ENCODE assay signal across 8 cellular contexts in the genomic region with DNA sequence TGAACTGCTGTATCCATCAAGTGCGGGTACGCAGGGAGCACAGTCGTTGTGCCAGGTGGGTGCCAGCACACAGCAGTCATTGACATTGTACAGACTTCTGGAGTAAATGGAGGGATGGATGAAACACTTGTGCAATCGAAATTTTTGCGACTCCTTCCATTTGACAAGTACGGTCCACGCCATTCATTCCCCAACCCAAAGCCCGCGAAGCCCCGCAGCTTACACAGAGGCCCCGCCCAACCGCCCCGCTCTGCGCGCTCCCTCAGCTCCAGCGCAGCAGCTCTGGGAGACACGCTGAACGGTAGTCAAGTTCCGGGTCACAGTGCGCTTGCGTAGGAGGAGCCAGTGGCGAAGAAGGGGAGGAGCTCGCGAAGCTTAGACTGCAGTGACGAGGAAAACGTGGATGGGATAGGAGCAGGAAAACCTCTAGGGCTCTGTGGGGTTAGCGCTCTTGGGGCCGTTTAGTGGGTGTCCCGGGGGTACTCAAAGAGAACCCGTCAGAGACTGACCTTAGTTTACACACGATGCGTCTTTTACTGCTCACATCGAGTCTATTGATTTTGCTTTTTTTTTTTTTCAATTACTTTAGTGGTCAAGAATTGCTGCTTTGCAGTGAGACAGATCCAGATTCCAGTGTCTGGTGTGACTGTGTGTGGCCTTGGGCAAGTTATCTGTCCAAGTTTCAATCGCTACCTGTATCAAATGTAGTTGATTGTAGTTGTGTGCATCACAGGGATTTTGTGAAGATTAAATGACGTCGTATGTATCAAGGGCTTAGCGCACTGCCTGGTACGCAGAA. TPM values are rescaled to one million over a fixed set of nuclear protein-coding genes. Genes with fewer than 3 reads are reported as not detected.
A peak's percentile ranks its signal among the peaks of the same experiment; 100 is the strongest.
DNase-seq lines count a peak whose midpoint lies in the region; ATAC-seq, FAIRE-seq and TF ChIP-seq lines count a peak whose summit lies in the region.

No MANE protein-coding gene starts in this region.

- H3K4me3 Mint-ChIP-seq in chondrocyte (ENCODE audit: unreplicated experiment): peak overlapping the region; percentile 89

- H3K36me3 Mint-ChIP-seq in chondrocyte (ENCODE audit: low read depth): no peaks in the 10 kb centered on the region

- H3K9ac ChIP-seq in kidney (ENCODE audit: low read length in 2 of 2): peak overlapping the region; percentile 43 to 59

- peaks cover 11% of the 10 kb centered on the region for H3K4me1 Mint-ChIP-seq in chondrocyte (ENCODE audit: low read depth)

- H3K27ac ChIP-seq in kidney (ENCODE audit: low read depth in 2 of 2, low read length in 2 of 2): no peak overlapping the region

- H3K27ac Mint-ChIP-seq in chondrocyte (ENCODE audit: unreplicated experiment): peak overlapping the region; percentile 69

- no peak for TF ChIP-seq CTCF in chondrocyte (IDR thresholded peaks at IDR 0.05)
- no peak for TF ChIP-seq CTCF in kidney (IDR thresholded peaks at IDR 0.05; ENCODE audit: borderline replicate concordance, extremely low read depth, insufficient read depth)

- DNase-seq in ACHN (peak; percentile 93), NCI-H2227 treated with DMSO at 0.1 percent for 48 hours (lab: John Stamatoyannopoulos, UW) (peak; percentile 92), chondrocyte (ENCODE audit: low spot score) (peak; percentile 94), kidney (peak; percentile 95)
- peak; percentile 83 for DNase-seq in activated CD4-positive, CD25-positive, alpha-beta regulatory T cell treated with anti-CD3 and anti-CD28 coated beads, Interleukin-2, amount 50 U/mL, for 72 hours
- peak; percentile 57 to 77 for DNase-seq in stimulated activated CD4-positive, alpha-beta T cell treated with anti-CD3 and anti-CD28 coated beads, Interleukin-15, amount 100 ng/mL, for 1 hour (ENCODE audit: low read depth in 1 of 2, low spot score in 1 of 2)

- intact Hi-C loops in kidney (cut with DNase I): no loop called here

- no peaks in the 10 kb centered on the region for H3K9me3 ChIP-seq in kidney (ENCODE audit: control insufficient read depth in 1 of 2, low read length in 2 of 2)

- H3K36me3 ChIP-seq in kidney (ENCODE audit: control insufficient read depth in 1 of 2, insufficient read depth in 2 of 2, low read length in 2 of 2): no peaks in the 10 kb centered on the region

- H3K27me3 Mint-ChIP-seq in chondrocyte (ENCODE audit: low read depth): no peaks in the 10 kb centered on the region

- peak overlapping the region; percentile 65 to 67 for H3K4me3 ChIP-seq in kidney (ENCODE audit: low read length in 2 of 2)

- H3K4me1 ChIP-seq in kidney (ENCODE audit: control insufficient read depth in 1 of 2, insufficient read depth in 1 of 2, low read depth in 1 of 2, low read length in 2 of 2): peaks cover 0 to 8% of the 10 kb centered on the region in 2 donors

- in situ Hi-C loops in ACHN (cut with HindIII; ENCODE audit: low pct_ligation_motif_present, low pct_unique_long_range_greater_than_20kb, low sequenced_read_pairs): no loop called here

- peaks cover 3% of the 10 kb centered on the region for H3K9me3 Mint-ChIP-seq in chondrocyte (ENCODE audit: low read depth)

- FAIRE-seq in kidney (lab: Jason Lieb, UNC): no peak

- ATAC-seq in GM18873 (IDR thresholded peaks at IDR 0.05; ENCODE audit: low FRiP score, unreplicated experiment) (peak; percentile 98), HG03135 (IDR thresholded peaks at IDR 0.05; ENCODE audit: unreplicated experiment) (peak; percentile 99)

RNA-seq across cellular contexts. Expression of gene MSANTD3, which starts 15.3 kb away (rescaled TPM):
- total RNA-seq in chondrocyte (43.6 to 59.8 TPM (median 54.0 TPM) in 3 replicates), kidney (14.3 TPM)
- polyA plus RNA-seq in kidney (ENCODE audit: insufficient read depth, low read depth, low replicate concordance): 16.7 TPM

RNA-seq across cellular contexts. Expression of gene TEX10, which starts 58.9 kb away (rescaled TPM):
- total RNA-seq in chondrocyte (14.4 to 15.8 TPM (median 14.6 TPM) in 3 replicates), kidney (12.1 TPM)
- 6.8 TPM for polyA plus RNA-seq in kidney (ENCODE audit: insufficient read depth, low read depth, low replicate concordance)
